8 cellular contexts compared by ENCODE assay signal in genomic region chr16:75764154-75764768, GRCh38. TPM values are rescaled to one million over a fixed set of nuclear protein-coding genes. Genes with fewer than 3 reads are reported as not detected.
DNase-seq lines count a peak whose midpoint lies in the region; ATAC-seq and TF ChIP-seq lines count a peak whose summit lies in the region.

No MANE protein-coding gene starts in this region.

- H3K36me3 Mint-ChIP-seq in activated CD8-positive, alpha-beta T cell treated with anti-CD3 and anti-CD28 coated beads for 36 hours (ENCODE audit: low read depth) = no peaks in the 10 kb centered on the region
- H3K36me3 Mint-ChIP-seq in endothelial cell (ENCODE audit: low read depth, unreplicated experiment) = no peaks in the 10 kb centered on the region

- WGBS in stomach, 5 donors = 13 to 22% (median 19%) methylated on average over 7 of the region's 7 CpGs

- CTCF ChIA-PET in activated CD8-positive, alpha-beta T cell treated with anti-CD3 and anti-CD28 coated beads for 36 hours (lab: Charles Lee) = interaction anchor here (0.6 to 1.9 kb wide), 22 partner anchors 8 to 568 kb away, joined by 3 to 20 read pairs (median 4); partner anchors contain the start of genes ADAT1, KARS1 and TERF2IP

- H3K27ac Mint-ChIP-seq in activated CD8-positive, alpha-beta T cell treated with anti-CD3 and anti-CD28 coated beads for 36 hours = no peak overlapping the region
- no peak overlapping the region for H3K27ac Mint-ChIP-seq in endothelial cell (ENCODE audit: unreplicated experiment)

- H3K27me3 ChIP-seq in stomach = no peaks in the 10 kb centered on the region

- POLR2A ChIA-PET in activated CD8-positive, alpha-beta T cell treated with anti-CD3 and anti-CD28 coated beads for 36 hours (lab: Charles Lee) = interaction anchor here (0.7 kb wide), 1 partner anchor 110 kb away, joined by 3 read pairs; no protein-coding TSS in a partner anchor

- H3K9me3 ChIP-seq in stomach = no peaks in the 10 kb centered on the region

- intact Hi-C loops in activated CD8-positive, alpha-beta T cell treated with anti-CD3 and anti-CD28 coated beads for 36 hours (cut with micrococcal nuclease) = loop anchor here (5.0 kb wide), 2 partner anchors 117 to 292 kb away; partner anchors contain the start of genes KARS1 and TERF2IP
- intact Hi-C loops in stomach (cut with DNase I; ENCODE audit: low total_unique reads) = no loop called here

- H3K36me3 ChIP-seq in stomach = no peaks in the 10 kb centered on the region

- no peaks in the 10 kb centered on the region for H3K27me3 Mint-ChIP-seq in activated CD8-positive, alpha-beta T cell treated with anti-CD3 and anti-CD28 coated beads for 36 hours
- H3K27me3 Mint-ChIP-seq in endothelial cell (ENCODE audit: unreplicated experiment) = peaks cover 6% of the 10 kb centered on the region

- H3K4me3 Mint-ChIP-seq in activated CD8-positive, alpha-beta T cell treated with anti-CD3 and anti-CD28 coated beads for 36 hours = no peak overlapping the region
- no peak overlapping the region for H3K4me3 Mint-ChIP-seq in endothelial cell (ENCODE audit: unreplicated experiment)

- H3K4me1 Mint-ChIP-seq in activated CD8-positive, alpha-beta T cell treated with anti-CD3 and anti-CD28 coated beads for 36 hours (ENCODE audit: low read depth) = peaks cover 11% of the 10 kb centered on the region
- H3K4me1 Mint-ChIP-seq in endothelial cell (ENCODE audit: unreplicated experiment) = no peaks in the 10 kb centered on the region

- DNase-seq in Caki2 (ENCODE audit: low read depth) (peak; percentile 35), NCI-H748 (lab: John Stamatoyannopoulos, UW; ENCODE audit: unreplicated experiment) (peak; percentile 76), endothelial cell (ENCODE audit: low spot score) (peak; percentile 51), middle frontal gyrus (ENCODE audit: extremely low spot score, low spot score) (peak; percentile 49), stomach (peak; percentile 58)
- DNase-seq in activated CD8-positive, alpha-beta T cell treated with anti-CD3 and anti-CD28 coated beads for 36 hours = peak; percentile 76

- peak; percentile 84 for TF ChIP-seq CTCF in activated CD8-positive, alpha-beta T cell treated with anti-CD3 and anti-CD28 coated beads for 36 hours (IDR thresholded peaks at IDR 0.05)
- TF ChIP-seq CTCF in endothelial cell (IDR thresholded peaks at IDR 0.05; ENCODE audit: unreplicated experiment) (peak; percentile 36), stomach (IDR thresholded peaks at IDR 0.05) (peak in 5 of 7 experiments; percentile 65 to 81 (median 76))

- H3K27ac ChIP-seq in stomach = no peak overlapping the region

- H3K4me3 ChIP-seq in stomach = no peak overlapping the region

- TF ChIP-seq POLR2A in stomach (IDR thresholded peaks at IDR 0.05) = no peak

- no peaks in the 10 kb centered on the region for H3K9me3 Mint-ChIP-seq in activated CD8-positive, alpha-beta T cell treated with anti-CD3 and anti-CD28 coated beads for 36 hours
- H3K9me3 Mint-ChIP-seq in endothelial cell (ENCODE audit: unreplicated experiment) = peaks cover 6% of the 10 kb centered on the region

- TF ChIP-seq EP300 in stomach (IDR thresholded peaks at IDR 0.05) = no peak

- peak; percentile 83 for ATAC-seq in GM19452 (IDR thresholded peaks at IDR 0.05; ENCODE audit: unreplicated experiment)
- peak; percentile 89 for ATAC-seq in HG03460 (IDR thresholded peaks at IDR 0.05; ENCODE audit: unreplicated experiment)
- ATAC-seq in activated CD8-positive, alpha-beta T cell treated with anti-CD3 and anti-CD28 coated beads for 36 hours = peak; percentile 94

- in situ Hi-C loops in Caki2 (cut with HindIII; ENCODE audit: low pct_unique_long_range_greater_than_20kb, low sequenced_read_pairs) = no loop called here

- no peaks in the 10 kb centered on the region for H3K4me1 ChIP-seq in stomach

RNA-seq across cellular contexts. Expression of gene CPHXL, which starts 38.0 kb away (rescaled TPM):
- not detected in 2 replicates for total RNA-seq in Caki2 (2014; rRNA removed; shearing (Covaris generic); ENCODE audit: low replicate concordance)
- total RNA-seq in activated CD8-positive, alpha-beta T cell treated with anti-CD3 and anti-CD28 coated beads for 36 hours = not detected
- not detected for total RNA-seq in endothelial cell (ENCODE audit: unreplicated experiment)
- total RNA-seq in stomach = not detected
- not detected for polyA plus RNA-seq in stomach
